In genomic region chr2:223762853-223763252, GRCh38 we compare ENCODE assay signal across 3 cellular contexts.
TF ChIP-seq lines count a peak whose summit lies in the region.

No MANE protein-coding gene starts in this region.

TF ChIP-seq in SK-N-SH treated with all-trans-retinoic acid at 6 μM for 48 hours, 23 proteins besides CTCF, POLR2A, EP300 and RAD21:
- TF ChIP-seq ISL1 (CRISPR knock-in tag; IDR thresholded peaks at IDR 0.05) = peak; percentile 54
- no peak for TF ChIP-seq RARB (CRISPR knock-in tag; IDR thresholded peaks at IDR 0.05)
- TF ChIP-seq, protein P1, sequence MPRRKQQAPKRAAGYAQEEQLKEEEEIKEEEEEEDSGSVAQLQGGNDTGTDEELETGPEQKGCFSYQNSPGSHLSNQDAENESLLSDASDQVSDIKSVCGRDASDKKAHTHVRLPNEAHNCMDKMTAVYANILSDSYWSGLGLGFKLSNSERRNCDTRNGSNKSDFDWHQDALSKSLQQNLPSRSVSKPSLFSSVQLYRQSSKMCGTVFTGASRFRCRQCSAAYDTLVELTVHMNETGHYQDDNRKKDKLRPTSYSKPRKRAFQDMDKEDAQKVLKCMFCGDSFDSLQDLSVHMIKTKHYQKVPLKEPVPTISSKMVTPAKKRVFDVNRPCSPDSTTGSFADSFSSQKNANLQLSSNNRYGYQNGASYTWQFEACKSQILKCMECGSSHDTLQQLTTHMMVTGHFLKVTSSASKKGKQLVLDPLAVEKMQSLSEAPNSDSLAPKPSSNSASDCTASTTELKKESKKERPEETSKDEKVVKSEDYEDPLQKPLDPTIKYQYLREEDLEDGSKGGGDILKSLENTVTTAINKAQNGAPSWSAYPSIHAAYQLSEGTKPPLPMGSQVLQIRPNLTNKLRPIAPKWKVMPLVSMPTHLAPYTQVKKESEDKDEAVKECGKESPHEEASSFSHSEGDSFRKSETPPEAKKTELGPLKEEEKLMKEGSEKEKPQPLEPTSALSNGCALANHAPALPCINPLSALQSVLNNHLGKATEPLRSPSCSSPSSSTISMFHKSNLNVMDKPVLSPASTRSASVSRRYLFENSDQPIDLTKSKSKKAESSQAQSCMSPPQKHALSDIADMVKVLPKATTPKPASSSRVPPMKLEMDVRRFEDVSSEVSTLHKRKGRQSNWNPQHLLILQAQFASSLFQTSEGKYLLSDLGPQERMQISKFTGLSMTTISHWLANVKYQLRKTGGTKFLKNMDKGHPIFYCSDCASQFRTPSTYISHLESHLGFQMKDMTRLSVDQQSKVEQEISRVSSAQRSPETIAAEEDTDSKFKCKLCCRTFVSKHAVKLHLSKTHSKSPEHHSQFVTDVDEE (CRISPR knock-in tag; IDR thresholded peaks at IDR 0.05) = no peak
- TF ChIP-seq TOX (CRISPR knock-in tag; IDR thresholded peaks at IDR 0.05; ENCODE audit: borderline replicate concordance) = no peak
- no peak for TF ChIP-seq ZC3H10 (CRISPR knock-in tag; IDR thresholded peaks at IDR 0.05)
- TF ChIP-seq ESRRG (CRISPR knock-in tag; IDR thresholded peaks at IDR 0.05) = no peak

TF ChIP-seq in SK-N-SH, 30 proteins besides CTCF, POLR2A, EP300 and RAD21:
- TF ChIP-seq RXRA (IDR thresholded peaks at IDR 0.05; ENCODE audit: borderline replicate concordance, low read depth) (no peak), GATA2 (CRISPR knock-in tag; IDR thresholded peaks at IDR 0.05) (no peak), GABPA (IDR thresholded peaks at IDR 0.05; ENCODE audit: low read depth) (no peak), ELF1 (IDR thresholded peaks at IDR 0.05) (no peak)

TF ChIP-seq in IMR-90, 13 proteins besides CTCF, POLR2A, EP300 and RAD21:
- TF ChIP-seq FOS (IDR thresholded peaks at IDR 0.05; ENCODE audit: low read depth, low read length) (no peak), NFE2L2 (IDR thresholded peaks at IDR 0.05; ENCODE audit: low read depth, low read length) (no peak), RCOR1 (IDR thresholded peaks at IDR 0.05; ENCODE audit: insufficient replicate concordance, low read length) (no peak), SMC3 (IDR thresholded peaks at IDR 0.05; ENCODE audit: low read depth, low read length) (no peak), MAFK (IDR thresholded peaks at IDR 0.05; ENCODE audit: low read depth, low read length) (no peak), MXI1 (IDR thresholded peaks at IDR 0.05; ENCODE audit: borderline replicate concordance, low read depth, low read length) (no peak), BHLHE40 (IDR thresholded peaks at IDR 0.05; ENCODE audit: low read depth, low read length) (no peak), RFX5 (IDR thresholded peaks at IDR 0.05; ENCODE audit: low read depth, low read length) (no peak), CEBPB (IDR thresholded peaks at IDR 0.05; ENCODE audit: low read depth, low read length) (no peak), MAZ (IDR thresholded peaks at IDR 0.05; ENCODE audit: borderline replicate concordance, low read depth, low read length) (no peak)
- TF ChIP-seq, protein P2, sequence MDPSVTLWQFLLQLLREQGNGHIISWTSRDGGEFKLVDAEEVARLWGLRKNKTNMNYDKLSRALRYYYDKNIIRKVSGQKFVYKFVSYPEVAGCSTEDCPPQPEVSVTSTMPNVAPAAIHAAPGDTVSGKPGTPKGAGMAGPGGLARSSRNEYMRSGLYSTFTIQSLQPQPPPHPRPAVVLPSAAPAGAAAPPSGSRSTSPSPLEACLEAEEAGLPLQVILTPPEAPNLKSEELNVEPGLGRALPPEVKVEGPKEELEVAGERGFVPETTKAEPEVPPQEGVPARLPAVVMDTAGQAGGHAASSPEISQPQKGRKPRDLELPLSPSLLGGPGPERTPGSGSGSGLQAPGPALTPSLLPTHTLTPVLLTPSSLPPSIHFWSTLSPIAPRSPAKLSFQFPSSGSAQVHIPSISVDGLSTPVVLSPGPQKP (IDR thresholded peaks at IDR 0.05; ENCODE audit: borderline replicate concordance, low read depth, low read length) = no peak
